ENCODE assay signal across 1 cellular context in the genomic region with DNA sequence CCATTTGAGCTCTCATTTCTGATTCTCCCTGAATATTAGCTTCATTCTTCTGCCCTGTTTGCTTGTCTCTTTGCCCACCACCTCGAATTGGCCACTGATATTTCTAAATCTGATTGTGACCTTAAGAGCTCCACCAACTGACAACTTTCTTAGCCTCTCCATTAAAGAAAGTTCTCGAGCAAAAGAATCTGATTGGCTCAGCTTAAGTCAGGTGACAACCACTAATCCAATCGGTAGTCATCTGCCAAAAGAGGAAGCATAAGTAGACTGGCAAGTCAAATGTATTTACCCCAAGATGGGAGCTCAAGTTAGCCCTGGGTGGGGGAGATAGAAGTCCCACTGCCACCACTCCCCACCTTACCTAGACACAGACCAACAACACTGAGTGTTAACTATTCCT.
TF ChIP-seq lines count a peak whose summit lies in the region.

No MANE protein-coding gene starts in this region.

TF ChIP-seq in K562, 482 proteins besides CTCF, POLR2A, EP300 and RAD21:
- TF ChIP-seq, protein P1, sequence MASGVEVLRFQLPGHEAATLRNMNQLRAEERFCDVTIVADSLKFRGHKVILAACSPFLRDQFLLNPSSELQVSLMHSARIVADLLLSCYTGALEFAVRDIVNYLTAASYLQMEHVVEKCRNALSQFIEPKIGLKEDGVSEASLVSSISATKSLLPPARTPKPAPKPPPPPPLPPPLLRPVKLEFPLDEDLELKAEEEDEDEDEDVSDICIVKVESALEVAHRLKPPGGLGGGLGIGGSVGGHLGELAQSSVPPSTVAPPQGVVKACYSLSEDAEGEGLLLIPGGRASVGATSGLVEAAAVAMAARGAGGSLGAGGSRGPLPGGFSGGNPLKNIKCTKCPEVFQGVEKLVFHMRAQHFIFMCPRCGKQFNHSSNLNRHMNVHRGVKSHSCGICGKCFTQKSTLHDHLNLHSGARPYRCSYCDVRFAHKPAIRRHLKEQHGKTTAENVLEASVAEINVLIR (CRISPR knock-in tag; IDR thresholded peaks at IDR 0.05) = no peak
- TF ChIP-seq NFYB (IDR thresholded peaks at IDR 0.05; ENCODE audit: extremely low read depth, insufficient read length) (peak; percentile 90), POLR2AphosphoS5 (IDR thresholded peaks at IDR 0.05; ENCODE audit: control insufficient read depth, insufficient read depth, low read depth, low read length) (no peak), PURB (CRISPR knock-in tag; IDR thresholded peaks at IDR 0.05; ENCODE audit: low read depth) (no peak), FOS (IDR thresholded peaks at IDR 0.05; ENCODE audit: extremely low read depth, insufficient read length) (peak; percentile 39), RBM25 (IDR thresholded peaks at IDR 0.05; ENCODE audit: low read depth, low read length, severe bottlenecking) (peak; percentile 69), RAD51 (IDR thresholded peaks at IDR 0.05; ENCODE audit: borderline replicate concordance, low read depth) (peak; percentile 63; the same call in 1 of the 2 replicates), NCOA1 (IDR thresholded peaks at IDR 0.05; ENCODE audit: low read depth) (no peak)
- TF ChIP-seq, protein P2, sequence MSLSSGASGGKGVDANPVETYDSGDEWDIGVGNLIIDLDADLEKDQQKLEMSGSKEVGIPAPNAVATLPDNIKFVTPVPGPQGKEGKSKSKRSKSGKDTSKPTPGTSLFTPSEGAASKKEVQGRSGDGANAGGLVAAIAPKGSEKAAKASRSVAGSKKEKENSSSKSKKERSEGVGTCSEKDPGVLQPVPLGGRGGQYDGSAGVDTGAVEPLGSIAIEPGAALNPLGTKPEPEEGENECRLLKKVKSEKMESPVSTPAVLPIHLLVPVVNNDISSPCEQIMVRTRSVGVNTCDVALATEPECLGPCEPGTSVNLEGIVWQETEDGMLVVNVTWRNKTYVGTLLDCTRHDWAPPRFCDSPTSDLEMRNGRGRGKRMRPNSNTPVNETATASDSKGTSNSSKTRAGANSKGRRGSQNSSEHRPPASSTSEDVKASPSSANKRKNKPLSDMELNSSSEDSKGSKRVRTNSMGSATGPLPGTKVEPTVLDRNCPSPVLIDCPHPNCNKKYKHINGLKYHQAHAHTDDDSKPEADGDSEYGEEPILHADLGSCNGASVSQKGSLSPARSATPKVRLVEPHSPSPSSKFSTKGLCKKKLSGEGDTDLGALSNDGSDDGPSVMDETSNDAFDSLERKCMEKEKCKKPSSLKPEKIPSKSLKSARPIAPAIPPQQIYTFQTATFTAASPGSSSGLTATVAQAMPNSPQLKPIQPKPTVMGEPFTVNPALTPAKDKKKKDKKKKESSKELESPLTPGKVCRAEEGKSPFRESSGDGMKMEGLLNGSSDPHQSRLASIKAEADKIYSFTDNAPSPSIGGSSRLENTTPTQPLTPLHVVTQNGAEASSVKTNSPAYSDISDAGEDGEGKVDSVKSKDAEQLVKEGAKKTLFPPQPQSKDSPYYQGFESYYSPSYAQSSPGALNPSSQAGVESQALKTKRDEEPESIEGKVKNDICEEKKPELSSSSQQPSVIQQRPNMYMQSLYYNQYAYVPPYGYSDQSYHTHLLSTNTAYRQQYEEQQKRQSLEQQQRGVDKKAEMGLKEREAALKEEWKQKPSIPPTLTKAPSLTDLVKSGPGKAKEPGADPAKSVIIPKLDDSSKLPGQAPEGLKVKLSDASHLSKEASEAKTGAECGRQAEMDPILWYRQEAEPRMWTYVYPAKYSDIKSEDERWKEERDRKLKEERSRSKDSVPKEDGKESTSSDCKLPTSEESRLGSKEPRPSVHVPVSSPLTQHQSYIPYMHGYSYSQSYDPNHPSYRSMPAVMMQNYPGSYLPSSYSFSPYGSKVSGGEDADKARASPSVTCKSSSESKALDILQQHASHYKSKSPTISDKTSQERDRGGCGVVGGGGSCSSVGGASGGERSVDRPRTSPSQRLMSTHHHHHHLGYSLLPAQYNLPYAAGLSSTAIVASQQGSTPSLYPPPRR (CRISPR knock-in tag; IDR thresholded peaks at IDR 0.05; ENCODE audit: borderline replicate concordance) = no peak
- TF ChIP-seq, protein P3, sequence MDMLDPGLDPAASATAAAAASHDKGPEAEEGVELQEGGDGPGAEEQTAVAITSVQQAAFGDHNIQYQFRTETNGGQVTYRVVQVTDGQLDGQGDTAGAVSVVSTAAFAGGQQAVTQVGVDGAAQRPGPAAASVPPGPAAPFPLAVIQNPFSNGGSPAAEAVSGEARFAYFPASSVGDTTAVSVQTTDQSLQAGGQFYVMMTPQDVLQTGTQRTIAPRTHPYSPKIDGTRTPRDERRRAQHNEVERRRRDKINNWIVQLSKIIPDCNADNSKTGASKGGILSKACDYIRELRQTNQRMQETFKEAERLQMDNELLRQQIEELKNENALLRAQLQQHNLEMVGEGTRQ (CRISPR knock-in tag; IDR thresholded peaks at IDR 0.05) = 0 out of 2 replicates have a peak, but pooled peaks have one; percentile 19
- TF ChIP-seq, protein P4, sequence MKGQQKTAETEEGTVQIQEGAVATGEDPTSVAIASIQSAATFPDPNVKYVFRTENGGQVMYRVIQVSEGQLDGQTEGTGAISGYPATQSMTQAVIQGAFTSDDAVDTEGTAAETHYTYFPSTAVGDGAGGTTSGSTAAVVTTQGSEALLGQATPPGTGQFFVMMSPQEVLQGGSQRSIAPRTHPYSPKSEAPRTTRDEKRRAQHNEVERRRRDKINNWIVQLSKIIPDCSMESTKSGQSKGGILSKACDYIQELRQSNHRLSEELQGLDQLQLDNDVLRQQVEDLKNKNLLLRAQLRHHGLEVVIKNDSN (CRISPR knock-in tag; IDR thresholded peaks at IDR 0.05) = peak; percentile 36
- TF ChIP-seq, protein P5, sequence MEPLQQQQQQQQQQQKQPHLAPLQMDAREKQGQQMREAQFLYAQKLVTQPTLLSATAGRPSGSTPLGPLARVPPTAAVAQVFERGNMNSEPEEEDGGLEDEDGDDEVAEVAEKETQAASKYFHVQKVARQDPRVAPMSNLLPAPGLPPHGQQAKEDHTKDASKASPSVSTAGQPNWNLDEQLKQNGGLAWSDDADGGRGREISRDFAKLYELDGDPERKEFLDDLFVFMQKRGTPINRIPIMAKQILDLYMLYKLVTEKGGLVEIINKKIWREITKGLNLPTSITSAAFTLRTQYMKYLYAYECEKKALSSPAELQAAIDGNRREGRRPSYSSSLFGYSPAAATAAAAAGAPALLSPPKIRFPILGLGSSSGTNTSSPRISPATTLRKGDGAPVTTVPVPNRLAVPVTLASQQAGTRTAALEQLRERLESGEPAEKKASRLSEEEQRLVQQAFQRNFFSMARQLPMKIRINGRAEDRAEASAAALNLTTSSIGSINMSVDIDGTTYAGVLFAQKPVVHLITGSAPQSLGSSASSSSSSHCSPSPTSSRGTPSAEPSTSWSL (CRISPR knock-in tag; IDR thresholded peaks at IDR 0.05; ENCODE audit: borderline replicate concordance) = no peak
TF ChIP-seq in K562: peak in this region for 6.
